8 cellular contexts compared by ENCODE assay signal in genomic region chr16:81003610-81004460, GRCh38. TPM values are rescaled to one million over a fixed set of nuclear protein-coding genes. Genes with fewer than 3 reads are reported as not detected.
DNase-seq lines count a peak whose midpoint lies in the region; ATAC-seq and TF ChIP-seq lines count a peak whose summit lies in the region.

No MANE protein-coding gene starts in this region.

- no peak for TF ChIP-seq CTCF in AG10803 (conservative IDR thresholded peaks at IDR 0.05; ENCODE audit: low read length)
- TF ChIP-seq CTCF in MM.1S (IDR thresholded peaks at IDR 0.05; ENCODE audit: low read length): no peak
- TF ChIP-seq CTCF in brain microvascular endothelial cell (IDR thresholded peaks at IDR 0.05; ENCODE audit: low read depth, low read length, missing control alignments): no peak
- TF ChIP-seq CTCF in thyroid gland (IDR thresholded peaks at IDR 0.05): no peak

- H3K27ac Mint-ChIP-seq in naive thymus-derived CD8-positive, alpha-beta T cell: peak overlapping the region; percentile 52 to 92 (median 77)

- no peaks in the 10 kb centered on the region for H3K9me3 ChIP-seq in MM.1S (replicated peaks; ENCODE audit: insufficient read depth, low read length)
- H3K9me3 ChIP-seq in thyroid gland: no peaks in the 10 kb centered on the region

- no peak overlapping the region for H2AFZ ChIP-seq in MM.1S (ENCODE audit: low read length)

- peaks cover 0 to 3% (median 2%) of the 10 kb centered on the region in 3 donors for H3K36me3 Mint-ChIP-seq in naive thymus-derived CD8-positive, alpha-beta T cell

- H3K4me1 ChIP-seq in MM.1S (ENCODE audit: low read length): no peaks in the 10 kb centered on the region
- peaks cover 10 to 22% of the 10 kb centered on the region in 2 donors for H3K4me1 ChIP-seq in thyroid gland

- peak overlapping the region; percentile 87 for H3K4me2 ChIP-seq in MM.1S (ENCODE audit: low read depth, low read length)

- H4K20me1 ChIP-seq in MM.1S (ENCODE audit: insufficient read depth, low read length): no peaks in the 10 kb centered on the region

- no peak for TF ChIP-seq POLR2A in thyroid gland (IDR thresholded peaks at IDR 0.05)

- no peak for ATAC-seq in naive thymus-derived CD8-positive, alpha-beta T cell
- ATAC-seq in HG03280 (IDR thresholded peaks at IDR 0.05; ENCODE audit: unreplicated experiment) (no peak), sciatic nerve (no peak)

- peak overlapping the region; percentile 18; the same call in 1 of the 2 replicates for H3K27ac ChIP-seq in MM.1S (ENCODE audit: low read length)
- peak overlapping the region; percentile 43 for H3K27ac ChIP-seq in brain microvascular endothelial cell
- H3K27ac ChIP-seq in thyroid gland: peak overlapping the region in 1 of 3 donors; percentile 24

- H3K27me3 ChIP-seq in MM.1S (replicated peaks; ENCODE audit: insufficient read depth, low read length) (no peaks in the 10 kb centered on the region), brain microvascular endothelial cell (replicated peaks) (no peaks in the 10 kb centered on the region), thyroid gland (no peaks in the 10 kb centered on the region)

- H3K4me1 Mint-ChIP-seq in naive thymus-derived CD8-positive, alpha-beta T cell: peaks cover 18 to 74% (median 63%) of the 10 kb centered on the region in 4 donors

- POLR2A ChIA-PET in naive thymus-derived CD8-positive, alpha-beta T cell (lab: Charles Lee): interaction anchor here (0.5 to 1.8 kb wide), 3 partner anchors 32 to 737 kb away, joined by 3 to 4 read pairs (median 4); partner anchors contain the start of genes ATMIN and C16orf46

- H3K36me3 ChIP-seq in MM.1S (replicated peaks; ENCODE audit: insufficient read depth, low read length) (no peaks in the 10 kb centered on the region), brain microvascular endothelial cell (replicated peaks) (no peaks in the 10 kb centered on the region), thyroid gland (no peaks in the 10 kb centered on the region)

- H3K79me2 ChIP-seq in MM.1S (ENCODE audit: low read length): peaks cover 86% of the 10 kb centered on the region

- DNase-seq in AG10803 (ENCODE audit: low read depth) (peak; percentile 33), MM.1S (peak; percentile 15), brain microvascular endothelial cell (no peak), thyroid gland (no peak), ecto neural progenitor cell (ENCODE audit: low spot score) (no peak), sciatic nerve (ENCODE audit: low spot score) (no peak)
- DNase-seq in naive thymus-derived CD8-positive, alpha-beta T cell: no peak

- H3K4me3 Mint-ChIP-seq in naive thymus-derived CD8-positive, alpha-beta T cell: peak overlapping the region; percentile 65 to 95 (median 77)

- peaks cover 6% of the 10 kb centered on the region; the same call in 1 of the 2 replicates for H3F3A ChIP-seq in MM.1S (ENCODE audit: insufficient read depth, low read length)

- no peaks in the 10 kb centered on the region for H3K9me3 Mint-ChIP-seq in naive thymus-derived CD8-positive, alpha-beta T cell

- peak overlapping the region; percentile 46; the same call in 1 of the 2 replicates for H3K9ac ChIP-seq in MM.1S (ENCODE audit: low read length)

- in situ Hi-C loops in brain microvascular endothelial cell (cut with HindIII; ENCODE audit: low pct_ligation_motif_present, low sequenced_read_pairs): no loop called here

- intact Hi-C loops in thyroid gland (cut with DNase I) (loop anchor here (10.0 kb wide), 2 partner anchors 71 to 311 kb away; partner anchors contain the start of genes C16orf46 and GAN), sciatic nerve (cut with DNase I) (no loop called here)

- 76 to 78% methylated on average over 11 of the region's 11 CpGs for WGBS in thyroid gland, 2 donors

- H3K27me3 Mint-ChIP-seq in naive thymus-derived CD8-positive, alpha-beta T cell: peaks cover 0 to 3% (median 0%) of the 10 kb centered on the region in 5 donors

- H3K9me2 ChIP-seq in MM.1S (replicated peaks; ENCODE audit: insufficient read depth, low read length): no peaks in the 10 kb centered on the region

- peak overlapping the region; percentile 35 for H3K4me3 ChIP-seq in AG10803 (ENCODE audit: low read length)
- peak overlapping the region; percentile 54 for H3K4me3 ChIP-seq in MM.1S (ENCODE audit: low read length)
- no peak overlapping the region for H3K4me3 ChIP-seq in brain microvascular endothelial cell (ENCODE audit: low read depth, low read length)
- H3K4me3 ChIP-seq in thyroid gland (replicated peaks in 1 of 3): no peak overlapping the region

RNA-seq across cellular contexts. Expression of gene CMC2, which starts 2.9 kb away (rescaled TPM):
- total RNA-seq in naive thymus-derived CD8-positive, alpha-beta T cell: 10 to 100 TPM; 21.1 to 25.0 TPM
- 10 to 100 TPM; 78.2 to 84.6 (median 80.2) TPM for polyA plus RNA-seq in naive thymus-derived CD8-positive, alpha-beta T cell
- total RNA-seq in thyroid gland: 10 to 100 TPM; 36.8 to 89.1 (median 59.7) TPM
- total RNA-seq in sciatic nerve: 39.1 TPM

RNA-seq across cellular contexts. Expression of gene CENPN, which starts 3.2 kb away (rescaled TPM):
- 1 to 10 TPM; 1.4 to 4.0 TPM for total RNA-seq in naive thymus-derived CD8-positive, alpha-beta T cell
- polyA plus RNA-seq in naive thymus-derived CD8-positive, alpha-beta T cell: 1 to 10 TPM; 1.7 to 4.5 (median 3.0) TPM
- total RNA-seq in thyroid gland: 10 to 100 TPM in 1 of 4 donors, 1 to 10 TPM in 3; 5.8 to 14.4 (median 6.7) TPM
- 3.9 TPM for total RNA-seq in sciatic nerve

RNA-seq across cellular contexts. Expression of gene ATMIN, which starts 31.8 kb away (rescaled TPM):
- 10 to 100 TPM; 40.5 to 48.1 TPM for total RNA-seq in naive thymus-derived CD8-positive, alpha-beta T cell
- 10 to 100 TPM; 21.6 to 41.4 (median 27.7) TPM for polyA plus RNA-seq in naive thymus-derived CD8-positive, alpha-beta T cell
- total RNA-seq in thyroid gland (10 to 100 TPM; 49.2 to 57.6 (median 53.3) TPM), sciatic nerve (27.9 TPM)

Comparison
In these comparisons a context has a peak if more than half of its experiments do, and no peak if none do; other contexts are left out.
1. DNase-seq: peak in AG10803 (single experiment) and MM.1S (single experiment); none in brain microvascular endothelial cell (single experiment), naive thymus-derived CD8-positive, alpha-beta T cell (0 of 10), thyroid gland (0 of 2), ecto neural progenitor cell (single experiment) and sciatic nerve (single experiment).
2. H3K4me3 ChIP-seq: peak in AG10803 (single experiment) and MM.1S (single experiment); none in brain microvascular endothelial cell (single experiment) and thyroid gland (0 of 3).